9 cellular contexts compared by ENCODE assay signal in the genomic region with DNA sequence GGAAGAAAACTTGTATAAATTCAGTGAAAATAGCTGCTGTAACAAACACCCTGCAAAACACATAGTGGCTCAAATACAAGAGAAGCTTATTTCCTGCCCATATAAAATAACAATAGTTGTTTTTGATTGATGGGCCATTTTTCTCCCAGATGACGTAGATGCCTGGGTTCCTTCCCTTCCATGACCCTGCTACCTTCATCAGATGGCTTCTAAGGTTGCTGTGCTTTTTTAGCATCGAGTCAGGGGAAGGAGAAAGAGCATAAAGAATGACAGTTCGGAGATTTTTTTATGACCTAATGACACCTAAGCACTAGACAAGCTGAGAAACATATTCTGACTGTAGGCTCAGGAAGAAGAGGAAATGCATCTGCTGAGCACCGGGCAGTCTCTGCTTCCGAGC.
"Had no signal": no experiment of that assay in that cellular context is flagged by ENCODE, and none has a peak within 500 bp of the region (broad histone marks: within the 10 kb centered on the region; RNA-seq: fewer than 3 reads in every experiment).

No MANE protein-coding gene starts in this region.

- H3K27ac ChIP-seq: GM23248 had no signal

- H3K9ac ChIP-seq: GM23248 had no signal

- H3K27ac Mint-ChIP-seq: H9 had no signal

- FAIRE-seq: H1, H54, HTR-8/SVneo, K562 had no signal

- DNase-seq: GM23248, H9, HCEC 1CT, IMR-90, KG1 had no signal

- H3K4me1 Mint-ChIP-seq: H9 had no signal

- H2AFZ ChIP-seq: GM23248 had no signal

- H3K4me3 Mint-ChIP-seq: H9 had no signal

- H3K4me3 ChIP-seq: GM23248, K562 had no signal

- ATAC-seq: K562 had no signal
